In genomic region chr3:143362115-143362992, GRCh38 we compare ENCODE assay signal across 21 cellular contexts.
DNase-seq lines count a peak whose midpoint lies in the region; ATAC-seq, FAIRE-seq and TF ChIP-seq lines count a peak whose summit lies in the region.
"Had no signal": no experiment of that assay in that cellular context is flagged by ENCODE, and none has a peak within 500 bp of the region (broad histone marks: within the 10 kb centered on the region; RNA-seq: fewer than 3 reads in every experiment).

No MANE protein-coding gene starts in this region.

- no peak for TF ChIP-seq CTCF in D721Med (IDR thresholded peaks at IDR 0.05; ENCODE audit: insufficient read depth, missing control alignments)
- TF ChIP-seq CTCF in WERI-Rb-1 (IDR thresholded peaks at IDR 0.05; ENCODE audit: low read depth, low read length): no peak

- H3K27me3 Mint-ChIP-seq in naive thymus-derived CD8-positive, alpha-beta T cell: no peaks in the 10 kb centered on the region
- H3K27me3 Mint-ChIP-seq: brain; dendritic cell treated with granulocyte-macrophage colony-stimulating factor and Interleukin-4, amounts not matched to agents 40 ng/mL and 50 ng/mL, for 4 days had no signal

- peaks cover 3% of the 10 kb centered on the region for H3K9me3 ChIP-seq in KOPT-K1 (ENCODE audit: insufficient read depth, low read length, poor library complexity, severe bottlenecking)
- no peaks in the 10 kb centered on the region for H3K9me3 ChIP-seq in WERI-Rb-1 (ENCODE audit: severe bottlenecking)
- H3K9me3 ChIP-seq: gastrocnemius medialis had no signal

- peak; percentile 72 for FAIRE-seq in D721Med (lab: Jason Lieb, UNC)
- FAIRE-seq: small intestine had no signal

- ATAC-seq in naive thymus-derived CD8-positive, alpha-beta T cell: no peak
- no peak for ATAC-seq in Right ventricle myocardium superior (ENCODE audit: poor library complexity)
- ATAC-seq in activated CD4-positive, CD25-positive, alpha-beta regulatory T cell treated with anti-CD3 and anti-CD28 coated beads, Interleukin-2, amount 50 U/mL, for 24 hours: no peak
- no peak for ATAC-seq in HG03342 (IDR thresholded peaks at IDR 0.05; ENCODE audit: unreplicated experiment)
- ATAC-seq in HG03571 (IDR thresholded peaks at IDR 0.05; ENCODE audit: unreplicated experiment): no peak
- ATAC-seq: gastrocnemius medialis, left ventricle myocardium superior had no signal

- peak overlapping the region; percentile 21 for H3K4me3 ChIP-seq in WERI-Rb-1 (ENCODE audit: low read depth, low read length)
- H3K4me3 ChIP-seq: gastrocnemius medialis, GM23248 had no signal

- H3K4me3 Mint-ChIP-seq in naive thymus-derived CD8-positive, alpha-beta T cell: peak overlapping the region in 9 of 10 donors; percentile 1 to 69 (median 60)
- H3K4me3 Mint-ChIP-seq: dendritic cell treated with granulocyte-macrophage colony-stimulating factor and Interleukin-4, amounts not matched to agents 40 ng/mL and 50 ng/mL, for 4 days; T-helper 1 cell treated with Interleukin-12 subunit alpha and Interleukin-12 subunit beta and Interleukin-4 antibody, amounts not matched to agents 30 μg/mL and 1 μg/mL, for 36 hours had no signal

- H3K36me3 Mint-ChIP-seq in naive thymus-derived CD8-positive, alpha-beta T cell: peaks cover 0 to 3% (median 0%) of the 10 kb centered on the region in 3 donors
- H3K36me3 Mint-ChIP-seq: brain had no signal

- H3K36me3 ChIP-seq in KOPT-K1 (ENCODE audit: insufficient read depth, low read length) (no peaks in the 10 kb centered on the region), WERI-Rb-1 (no peaks in the 10 kb centered on the region)
- H3K36me3 ChIP-seq: gastrocnemius medialis had no signal

- H3K27ac Mint-ChIP-seq in naive thymus-derived CD8-positive, alpha-beta T cell: peak overlapping the region; percentile 6 to 89 (median 69)
- H3K27ac Mint-ChIP-seq: dendritic cell treated with granulocyte-macrophage colony-stimulating factor and Interleukin-4, amounts not matched to agents 40 ng/mL and 50 ng/mL, for 4 days; T-helper 1 cell treated with Interleukin-12 subunit alpha and Interleukin-12 subunit beta and Interleukin-4 antibody, amounts not matched to agents 30 μg/mL and 1 μg/mL, for 36 hours had no signal

- H3K27me3 ChIP-seq in WERI-Rb-1 (ENCODE audit: insufficient read depth, low read depth, severe bottlenecking): no peaks in the 10 kb centered on the region
- H3K27me3 ChIP-seq: gastrocnemius medialis had no signal

- H3K27ac ChIP-seq in KOPT-K1 (ENCODE audit: low read depth, low read length, poor library complexity, severe bottlenecking): peak overlapping the region; percentile 90
- peak overlapping the region; percentile 54 for H3K27ac ChIP-seq in WERI-Rb-1
- H3K27ac ChIP-seq: gastrocnemius medialis, GM23248 had no signal

- peaks cover 13 to 35% (median 25%) of the 10 kb centered on the region in 4 donors for H3K4me1 Mint-ChIP-seq in naive thymus-derived CD8-positive, alpha-beta T cell

- POLR2A ChIA-PET in naive thymus-derived CD8-positive, alpha-beta T cell (lab: Charles Lee): interaction anchor here (0.8 kb wide), 2 partner anchors 13 to 241 kb away, joined by 3 read pairs; no protein-coding TSS in a partner anchor

- H3K9me3 Mint-ChIP-seq in naive thymus-derived CD8-positive, alpha-beta T cell: no peaks in the 10 kb centered on the region
- H3K9me3 Mint-ChIP-seq: dendritic cell treated with granulocyte-macrophage colony-stimulating factor and Interleukin-4, amounts not matched to agents 40 ng/mL and 50 ng/mL, for 4 days; T-helper 1 cell treated with Interleukin-12 subunit alpha and Interleukin-12 subunit beta and Interleukin-4 antibody, amounts not matched to agents 30 μg/mL and 1 μg/mL, for 36 hours had no signal

- intact Hi-C loops in Right ventricle myocardium superior (cut with DNase I): no loop called here

- DNase-seq in D721Med (ENCODE audit: insufficient read length, low spot score): no peak
- DNase-seq in WERI-Rb-1: peak; percentile 29
- DNase-seq in naive thymus-derived CD8-positive, alpha-beta T cell: no peak
- DNase-seq in Right ventricle myocardium superior: no peak
- DNase-seq: activated CD4-positive, CD25-positive, alpha-beta regulatory T cell treated with anti-CD3 and anti-CD28 coated beads, Interleukin-2, amount 50 U/mL, for 72 hours; activated gamma-delta T cell treated with Interleukin-2 at 50 U/mL for 16 hours; gastrocnemius medialis; GDM1; GM23248; IMR-90; left ventricle myocardium superior; NCI-H1092 treated with DMSO at 0.1 percent for 48 hours; posterior cingulate gyrus; small intestine had no signal
